Comparison of ENCODE assay signal across 8 cellular contexts in the genomic region with DNA sequence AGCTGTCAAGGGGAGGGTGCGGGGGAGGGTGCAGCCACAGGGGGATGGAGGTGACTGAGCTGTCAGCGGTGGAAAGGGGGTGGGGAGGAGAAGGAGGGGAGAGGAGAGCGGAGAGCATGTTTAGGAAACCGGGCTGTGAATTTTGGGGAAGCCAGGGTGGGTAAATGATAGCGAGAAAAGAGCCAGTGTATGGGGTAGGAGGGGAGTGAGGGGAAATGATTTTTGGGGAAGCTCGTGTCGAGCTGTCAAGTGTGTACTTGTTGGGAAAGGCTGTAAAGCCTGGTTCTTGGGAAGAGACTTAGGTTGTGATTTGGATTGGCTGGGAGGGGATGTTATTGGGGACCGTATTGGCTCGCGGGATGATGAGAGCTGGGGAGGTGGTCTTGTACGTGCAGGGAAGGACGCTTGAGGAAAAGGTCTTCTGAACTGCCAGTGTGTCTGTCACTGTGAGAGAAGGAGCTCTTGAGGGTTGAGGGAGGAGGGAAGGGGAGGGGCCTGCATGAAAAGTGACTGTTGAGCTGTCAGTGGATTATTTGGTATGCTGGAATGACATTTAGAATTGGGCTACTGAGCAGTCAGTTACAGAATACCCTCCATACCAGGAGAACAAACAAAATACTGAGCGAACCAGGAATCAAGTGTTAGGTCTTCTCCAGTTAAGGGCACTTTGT. TPM values are rescaled to one million over a fixed set of nuclear protein-coding genes. Genes with fewer than 3 reads are reported as not detected.
DNase-seq lines count a peak whose midpoint lies in the region; ATAC-seq, FAIRE-seq and TF ChIP-seq lines count a peak whose summit lies in the region.

No MANE protein-coding gene starts in this region.

- H3K4me2 ChIP-seq in osteoblast (ENCODE audit: insufficient read depth, low read length), result peak overlapping the region; percentile 89

- H3K27ac ChIP-seq in osteoblast (ENCODE audit: low read depth, low read length), result peak overlapping the region; percentile 66

- no peaks in the 10 kb centered on the region for H3K9me3 Mint-ChIP-seq in activated naive CD4-positive, alpha-beta T cell treated with anti-CD3 and anti-CD28 coated beads, Interleukin-2, amount 50 U/mL, for 72 hours
- peaks cover 11% of the 10 kb centered on the region for H3K9me3 Mint-ChIP-seq in glutamatergic neuron (ENCODE audit: unreplicated experiment)

- peaks cover 9% of the 10 kb centered on the region for H3K27me3 Mint-ChIP-seq in glutamatergic neuron (ENCODE audit: unreplicated experiment)

- TF ChIP-seq CTCF in glutamatergic neuron (IDR thresholded peaks at IDR 0.05; ENCODE audit: partially characterized antibody, unreplicated experiment) (no peak), osteoblast (IDR thresholded peaks at IDR 0.05; ENCODE audit: extremely low read depth, low read depth, low read length) (no peak)

- H3K4me3 Mint-ChIP-seq in glutamatergic neuron (ENCODE audit: unreplicated experiment), result peak overlapping the region; percentile 99

- H3K4me3 ChIP-seq in osteoblast (ENCODE audit: insufficient read depth, low read length), result peak overlapping the region; percentile 95

- peak overlapping the region; percentile 89 to 92 for H3K27ac Mint-ChIP-seq in activated naive CD4-positive, alpha-beta T cell treated with anti-CD3 and anti-CD28 coated beads, Interleukin-2, amount 50 U/mL, for 72 hours
- peak overlapping the region; percentile 96 for H3K27ac Mint-ChIP-seq in glutamatergic neuron (ENCODE audit: unreplicated experiment)

- H3K4me1 ChIP-seq in osteoblast (ENCODE audit: insufficient read depth, low read length), result peaks cover 26% of the 10 kb centered on the region

- H3K4me1 Mint-ChIP-seq in glutamatergic neuron (ENCODE audit: low read depth, unreplicated experiment), result peaks cover 13% of the 10 kb centered on the region

- H3K79me2 ChIP-seq in osteoblast (ENCODE audit: insufficient read depth, low read length), result peaks cover 75% of the 10 kb centered on the region

- DNase-seq in NCI-H2107 treated with DMSO at 0.1 percent for 48 hours (lab: John Stamatoyannopoulos, UW; ENCODE audit: unreplicated experiment) (peak; percentile 44), NCI-H2107 (lab: John Stamatoyannopoulos, UW) (no peak), RKO (ENCODE audit: low spot score) (peak; percentile 83), glutamatergic neuron (peak; percentile 31), osteoblast (ENCODE audit: insufficient read length, low spot score, missing footprints) (peak; percentile 95), urothelium cell line (ENCODE audit: low spot score) (peak; percentile 60)
- DNase-seq in activated naive CD4-positive, alpha-beta T cell treated with anti-CD3 and anti-CD28 coated beads, Interleukin-2, amount 50 U/mL, for 72 hours (ENCODE audit: low spot score in 2 of 2), result peak in 1 of 2 donors; percentile 33

- H2AFZ ChIP-seq in osteoblast (ENCODE audit: low read length), result peak overlapping the region; percentile 83

- no peak for FAIRE-seq in urothelium cell line (lab: Jason Lieb, UNC)

- H3K36me3 ChIP-seq in osteoblast (ENCODE audit: insufficient read depth, low read length), result peaks cover 3% of the 10 kb centered on the region

- H4K20me1 ChIP-seq in osteoblast (ENCODE audit: insufficient read depth, low read length), result peaks cover 45% of the 10 kb centered on the region

- no peaks in the 10 kb centered on the region for H3K9me3 ChIP-seq in osteoblast (ENCODE audit: low read depth, low read length)

- peaks cover 17 to 21% of the 10 kb centered on the region in 2 donors for H3K36me3 Mint-ChIP-seq in activated naive CD4-positive, alpha-beta T cell treated with anti-CD3 and anti-CD28 coated beads, Interleukin-2, amount 50 U/mL, for 72 hours
- H3K36me3 Mint-ChIP-seq in glutamatergic neuron (ENCODE audit: unreplicated experiment), result no peaks in the 10 kb centered on the region

- no peaks in the 10 kb centered on the region for H3K27me3 ChIP-seq in osteoblast (ENCODE audit: insufficient read depth, low read length)

- ATAC-seq in HG03460 (IDR thresholded peaks at IDR 0.05; ENCODE audit: unreplicated experiment), result peak; percentile 25
- peak; percentile 30 to 34 for ATAC-seq in activated naive CD4-positive, alpha-beta T cell treated with anti-CD3 and anti-CD28 coated beads, Interleukin-2, amount 50 U/mL, for 72 hours

RNA-seq across cellular contexts. Expression of a gene that starts 1.0 kb away (rescaled TPM):
- total RNA-seq in activated naive CD4-positive, alpha-beta T cell treated with anti-CD3 and anti-CD28 coated beads, Interleukin-2, amount 50 U/mL, for 72 hours, result 10 to 100 TPM; 25.3 to 25.8 TPM
- total RNA-seq in glutamatergic neuron (ENCODE audit: unreplicated experiment), result 59.8 TPM
- total RNA-seq in osteoblast, result 42.7 and 50.1 TPM in 2 replicates

RNA-seq across cellular contexts. Expression of a gene that starts 3.6 kb away (rescaled TPM):
- 10 to 100 TPM; 73.7 to 80.7 TPM for total RNA-seq in activated naive CD4-positive, alpha-beta T cell treated with anti-CD3 and anti-CD28 coated beads, Interleukin-2, amount 50 U/mL, for 72 hours
- total RNA-seq in glutamatergic neuron (ENCODE audit: unreplicated experiment), result 34.0 TPM
- 39.8 and 44.2 TPM in 2 replicates for total RNA-seq in osteoblast

RNA-seq across cellular contexts. Expression of a gene that starts 29.6 kb away (rescaled TPM):
- 10 to 100 TPM; 41.8 to 96.6 TPM for total RNA-seq in activated naive CD4-positive, alpha-beta T cell treated with anti-CD3 and anti-CD28 coated beads, Interleukin-2, amount 50 U/mL, for 72 hours
- total RNA-seq in glutamatergic neuron (ENCODE audit: unreplicated experiment) (79.0 TPM), osteoblast (82.2 and 94.1 TPM in 2 replicates)
